ENCODE assay signal across 1 cellular context in the genomic region with DNA sequence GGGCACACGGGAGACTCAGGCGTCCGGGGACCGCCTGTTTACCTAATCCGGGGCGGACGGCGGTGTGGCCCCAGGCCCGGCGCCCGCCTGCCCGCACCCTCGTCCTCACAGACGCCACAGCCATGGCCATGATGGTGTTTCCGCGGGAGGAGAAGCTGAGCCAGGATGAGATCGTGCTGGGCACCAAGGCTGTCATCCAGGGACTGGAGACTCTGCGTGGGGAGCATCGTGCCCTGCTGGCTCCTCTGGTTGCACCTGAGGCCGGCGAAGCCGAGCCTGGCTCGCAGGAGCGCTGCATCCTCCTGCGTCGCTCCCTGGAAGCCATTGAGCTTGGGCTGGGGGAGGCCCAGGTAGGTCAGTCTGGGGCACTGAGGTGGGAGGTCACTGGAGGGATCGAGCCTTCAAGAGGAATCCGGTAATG.
TF ChIP-seq lines count a peak whose summit lies in the region.

No MANE protein-coding gene starts in this region.

TF ChIP-seq in HEK293, 187 proteins besides CTCF, POLR2A, EP300 and RAD21 (continued from another document and continues in another):
- TF ChIP-seq AEBP2 (tag by site-specific recombination; IDR thresholded peaks at IDR 0.05; ENCODE audit: borderline replicate concordance) (no peak), ZNF571 (tag by site-specific recombination; IDR thresholded peaks at IDR 0.05) (no peak), ZNF112 (tag by site-specific recombination; IDR thresholded peaks at IDR 0.05) (no peak), ZFP37 (tag by site-specific recombination; IDR thresholded peaks at IDR 0.05) (0 out of 2 replicates have a peak, but pooled peaks have one; percentile 14), ZNF530 (tag by site-specific recombination; IDR thresholded peaks at IDR 0.05; ENCODE audit: low read depth) (no peak), GLIS1 (tag by site-specific recombination; IDR thresholded peaks at IDR 0.05) (0 out of 2 replicates have a peak, but pooled peaks have one; percentile 17), ZNF223 (tag by site-specific recombination; IDR thresholded peaks at IDR 0.05) (no peak), ZNF670 (tag by site-specific recombination; IDR thresholded peaks at IDR 0.05; ENCODE audit: low read depth) (no peak), ZNF548 (tag by site-specific recombination; IDR thresholded peaks at IDR 0.05) (no peak), ZEB2 (tag by site-specific recombination; IDR thresholded peaks at IDR 0.05) (no peak; the same call in 1 of the 2 replicates), PRDM4 (tag by site-specific recombination; IDR thresholded peaks at IDR 0.05) (no peak), ZNF169 (tag by site-specific recombination; IDR thresholded peaks at IDR 0.05) (no peak), ZBTB48 (tag by site-specific recombination; IDR thresholded peaks at IDR 0.05) (peak; percentile 72), ZNF791 (tag by site-specific recombination; IDR thresholded peaks at IDR 0.05) (no peak), ZNF202 (tag by site-specific recombination; IDR thresholded peaks at IDR 0.05; ENCODE audit: borderline replicate concordance) (no peak), ZBTB11 (tag by site-specific recombination; conservative IDR thresholded peaks at IDR 0.05; ENCODE audit: low read depth) (0 out of 2 replicates have a peak, but pooled peaks have one; percentile 5), ZNF23 (tag by site-specific recombination; IDR thresholded peaks at IDR 0.05; ENCODE audit: borderline replicate concordance) (no peak), ATF2 (tag by site-specific recombination; IDR thresholded peaks at IDR 0.05; ENCODE audit: low read depth) (no peak), ZNF214 (tag by site-specific recombination; IDR thresholded peaks at IDR 0.05; ENCODE audit: borderline replicate concordance) (no peak), ZNF292 (tag by site-specific recombination; IDR thresholded peaks at IDR 0.05; ENCODE audit: borderline replicate concordance, low read depth) (no peak), ZNF521 (tag by site-specific recombination; IDR thresholded peaks at IDR 0.05) (no peak), HIC1 (tag by site-specific recombination; IDR thresholded peaks at IDR 0.05) (peak; percentile 79; the same call in 1 of the 2 replicates), ZNF623 (tag by site-specific recombination; IDR thresholded peaks at IDR 0.05) (no peak), ZNF174 (tag by site-specific recombination; IDR thresholded peaks at IDR 0.05) (no peak), SETDB1 (IDR thresholded peaks at IDR 0.05; ENCODE audit: insufficient read length, low read length) (no peak), ZNF132 (tag by site-specific recombination; IDR thresholded peaks at IDR 0.05; ENCODE audit: borderline replicate concordance) (no peak), RBAK (tag by site-specific recombination; IDR thresholded peaks at IDR 0.05) (no peak), ZNF596 (tag by site-specific recombination; IDR thresholded peaks at IDR 0.05) (no peak), ZNF626 (tag by site-specific recombination; IDR thresholded peaks at IDR 0.05) (no peak), ZNF280D (tag by site-specific recombination; IDR thresholded peaks at IDR 0.05) (no peak), ZNF560 (tag by site-specific recombination; IDR thresholded peaks at IDR 0.05; ENCODE audit: borderline replicate concordance) (no peak), ZNF302 (tag by site-specific recombination; IDR thresholded peaks at IDR 0.05; ENCODE audit: low read depth) (no peak), ZSCAN30 (tag by site-specific recombination; IDR thresholded peaks at IDR 0.05) (no peak), KLF8 (tag by site-specific recombination; IDR thresholded peaks at IDR 0.05) (no peak), ZNF366 (tag by site-specific recombination; conservative IDR thresholded peaks at IDR 0.05) (no peak), ZNF785 (tag by site-specific recombination; IDR thresholded peaks at IDR 0.05) (no peak)
- TF ChIP-seq, protein P1, sequence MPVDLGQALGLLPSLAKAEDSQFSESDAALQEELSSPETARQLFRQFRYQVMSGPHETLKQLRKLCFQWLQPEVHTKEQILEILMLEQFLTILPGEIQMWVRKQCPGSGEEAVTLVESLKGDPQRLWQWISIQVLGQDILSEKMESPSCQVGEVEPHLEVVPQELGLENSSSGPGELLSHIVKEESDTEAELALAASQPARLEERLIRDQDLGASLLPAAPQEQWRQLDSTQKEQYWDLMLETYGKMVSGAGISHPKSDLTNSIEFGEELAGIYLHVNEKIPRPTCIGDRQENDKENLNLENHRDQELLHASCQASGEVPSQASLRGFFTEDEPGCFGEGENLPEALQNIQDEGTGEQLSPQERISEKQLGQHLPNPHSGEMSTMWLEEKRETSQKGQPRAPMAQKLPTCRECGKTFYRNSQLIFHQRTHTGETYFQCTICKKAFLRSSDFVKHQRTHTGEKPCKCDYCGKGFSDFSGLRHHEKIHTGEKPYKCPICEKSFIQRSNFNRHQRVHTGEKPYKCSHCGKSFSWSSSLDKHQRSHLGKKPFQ (tag by site-specific recombination; IDR thresholded peaks at IDR 0.05) = no peak
- TF ChIP-seq, protein P2, sequence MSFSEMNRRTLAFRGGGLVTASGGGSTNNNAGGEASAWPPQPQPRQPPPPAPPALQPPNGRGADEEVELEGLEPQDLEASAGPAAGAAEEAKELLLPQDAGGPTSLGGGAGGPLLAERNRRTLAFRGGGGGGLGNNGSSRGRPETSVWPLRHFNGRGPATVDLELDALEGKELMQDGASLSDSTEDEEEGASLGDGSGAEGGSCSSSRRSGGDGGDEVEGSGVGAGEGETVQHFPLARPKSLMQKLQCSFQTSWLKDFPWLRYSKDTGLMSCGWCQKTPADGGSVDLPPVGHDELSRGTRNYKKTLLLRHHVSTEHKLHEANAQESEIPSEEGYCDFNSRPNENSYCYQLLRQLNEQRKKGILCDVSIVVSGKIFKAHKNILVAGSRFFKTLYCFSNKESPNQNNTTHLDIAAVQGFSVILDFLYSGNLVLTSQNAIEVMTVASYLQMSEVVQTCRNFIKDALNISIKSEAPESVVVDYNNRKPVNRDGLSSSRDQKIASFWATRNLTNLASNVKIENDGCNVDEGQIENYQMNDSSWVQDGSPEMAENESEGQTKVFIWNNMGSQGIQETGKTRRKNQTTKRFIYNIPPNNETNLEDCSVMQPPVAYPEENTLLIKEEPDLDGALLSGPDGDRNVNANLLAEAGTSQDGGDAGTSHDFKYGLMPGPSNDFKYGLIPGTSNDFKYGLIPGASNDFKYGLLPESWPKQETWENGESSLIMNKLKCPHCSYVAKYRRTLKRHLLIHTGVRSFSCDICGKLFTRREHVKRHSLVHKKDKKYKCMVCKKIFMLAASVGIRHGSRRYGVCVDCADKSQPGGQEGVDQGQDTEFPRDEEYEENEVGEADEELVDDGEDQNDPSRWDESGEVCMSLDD (tag by site-specific recombination; IDR thresholded peaks at IDR 0.05) = no peak
- TF ChIP-seq, protein P3, sequence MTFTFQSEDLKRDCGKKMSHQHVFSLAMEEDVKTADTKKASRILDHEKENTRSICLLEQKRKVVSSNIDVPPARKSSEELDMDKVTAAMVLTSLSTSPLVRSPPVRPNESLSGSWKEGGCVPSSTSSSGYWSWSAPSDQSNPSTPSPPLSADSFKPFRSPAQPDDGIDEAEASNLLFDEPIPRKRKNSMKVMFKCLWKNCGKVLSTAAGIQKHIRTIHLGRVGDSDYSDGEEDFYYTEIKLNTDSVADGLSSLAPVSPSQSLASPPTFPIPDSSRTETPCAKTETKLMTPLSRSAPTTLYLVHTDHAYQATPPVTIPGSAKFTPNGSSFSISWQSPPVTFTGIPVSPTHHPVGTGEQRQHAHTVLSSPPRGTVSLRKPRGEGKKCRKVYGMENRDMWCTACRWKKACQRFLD (tag by site-specific recombination; IDR thresholded peaks at IDR 0.05) = no peak
